Comparison of ENCODE assay signal across 1 cellular context in the genomic region with DNA sequence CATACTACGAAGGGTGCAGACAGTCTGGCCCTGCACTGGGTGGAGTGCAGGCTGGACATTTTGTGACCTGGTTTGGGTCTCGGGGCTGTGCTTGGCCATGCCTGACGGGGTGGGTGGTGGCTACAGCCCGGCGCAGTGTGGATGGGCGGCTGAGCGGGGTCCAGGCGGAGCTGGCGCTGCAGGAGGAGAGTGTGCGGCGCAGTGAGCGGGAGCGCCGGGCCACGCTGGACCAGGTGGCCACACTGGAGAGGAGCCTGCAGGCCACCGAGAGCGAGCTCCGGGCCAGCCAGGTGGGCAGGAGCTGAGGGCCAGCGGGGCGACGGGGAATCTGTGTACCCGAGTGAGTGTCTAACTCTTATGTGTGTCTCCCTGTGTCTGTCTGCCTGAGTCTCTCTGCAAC.
TF ChIP-seq lines count a peak whose summit lies in the region.

No MANE protein-coding gene starts in this region.

TF ChIP-seq in HEK293, 187 proteins besides CTCF, POLR2A, EP300 and RAD21 (continued from another document):
- TF ChIP-seq ZNF514 (tag by site-specific recombination; IDR thresholded peaks at IDR 0.05) (no peak), ZNF785 (tag by site-specific recombination; IDR thresholded peaks at IDR 0.05) (no peak), ZFP37 (tag by site-specific recombination; IDR thresholded peaks at IDR 0.05) (no peak), ZEB2 (tag by site-specific recombination; IDR thresholded peaks at IDR 0.05) (no peak), ZFP69B (tag by site-specific recombination; IDR thresholded peaks at IDR 0.05) (no peak)
